Comparison of ENCODE assay signal across 15 cellular contexts in the genomic region with DNA sequence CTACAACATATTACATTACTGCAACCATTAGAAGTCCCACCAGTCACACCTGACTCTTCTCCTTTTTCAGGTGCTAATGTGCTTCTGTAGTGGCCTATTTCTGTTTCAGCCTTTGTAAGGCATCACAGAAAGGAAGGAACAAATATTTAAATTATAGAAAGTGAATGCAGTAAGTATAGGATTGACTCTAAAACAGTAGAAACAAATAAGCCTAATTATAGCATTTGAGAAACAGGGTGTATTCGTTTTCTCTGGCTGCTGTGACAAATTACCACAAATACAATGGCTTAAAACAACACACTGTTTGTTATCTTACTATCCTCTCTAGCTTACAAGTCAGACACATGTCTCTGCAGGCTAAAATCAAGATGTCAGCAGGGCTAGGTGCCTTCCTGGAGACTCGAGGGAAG.
DNase-seq lines count a peak whose midpoint lies in the region; ATAC-seq, FAIRE-seq and TF ChIP-seq lines count a peak whose summit lies in the region.
"Had no signal": no experiment of that assay in that cellular context is flagged by ENCODE, and none has a peak within 500 bp of the region (broad histone marks: within the 10 kb centered on the region; RNA-seq: fewer than 3 reads in every experiment).

No MANE protein-coding gene starts in this region.

- H3K9me3 Mint-ChIP-seq in natural killer cell, result peaks cover 2% of the 10 kb centered on the region in 2 donors

- TF ChIP-seq CTCF in natural killer cell (IDR thresholded peaks at IDR 0.05), result no peak
- TF ChIP-seq CTCF in RWPE1 (conservative IDR thresholded peaks at IDR 0.05; ENCODE audit: low read depth), result no peak

- H3K4me1 Mint-ChIP-seq in natural killer cell, result peaks cover 73 to 80% of the 10 kb centered on the region in 2 donors

- no peaks in the 10 kb centered on the region for H3K27me3 Mint-ChIP-seq in natural killer cell (ENCODE audit: low read depth in 2 of 2)

- no peak overlapping the region for H3K4me3 Mint-ChIP-seq in natural killer cell

- peak; percentile 4 for DNase-seq in NCI-H2227 treated with DMSO at 0.1 percent for 48 hours (lab: John Stamatoyannopoulos, UW)
- no peak for DNase-seq in natural killer cell
- DNase-seq in globus pallidus (ENCODE audit: low spot score), result no peak
- DNase-seq in GM19239 (ENCODE audit: insufficient read length, low spot score), result no peak
- no peak for DNase-seq in RWPE1 (ENCODE audit: low spot score)
- DNase-seq: activated T-cell treated with anti-CD3 and anti-CD28 coated beads for 4 hours, brain microvascular endothelial cell, left lung, NCI-H526 had no signal

- intact Hi-C loops in natural killer cell (cut with micrococcal nuclease), result no loop called here

- H3K36me3 Mint-ChIP-seq in natural killer cell, result peaks cover 7% of the 10 kb centered on the region

- no peak for FAIRE-seq in GM19239 (lab: Jason Lieb, UNC)

- peak; percentile 62 for ATAC-seq in GM18868 (IDR thresholded peaks at IDR 0.05; ENCODE audit: unreplicated experiment)
- ATAC-seq in HG02642 (IDR thresholded peaks at IDR 0.05; ENCODE audit: poor library complexity, unreplicated experiment), result peak; percentile 56
- no peak for ATAC-seq in natural killer cell
- ATAC-seq in GM18505 (IDR thresholded peaks at IDR 0.05; ENCODE audit: unreplicated experiment), result no peak
- ATAC-seq: left lung had no signal

- H3K27ac Mint-ChIP-seq in natural killer cell, result peak overlapping the region; percentile 12 to 79

- no peak for TF ChIP-seq POLR2A in GM18505 (IDR thresholded peaks at IDR 0.05; ENCODE audit: borderline replicate concordance, extremely low read depth, insufficient read depth, insufficient read length)

- CTCF ChIA-PET in RWPE1 (lab: Yijun Ruan, JAX), result interaction anchor here (1.1 kb wide), 2 partner anchors 43 to 45 kb away, joined by 3 to 7 read pairs; no protein-coding TSS in a partner anchor

- no peak overlapping the region for H3K27ac ChIP-seq in RWPE1
- H3K27ac ChIP-seq: brain microvascular endothelial cell, KMS-11, parathyroid adenoma, thoracic aorta had no signal

- POLR2A ChIA-PET in RWPE1 (lab: Yijun Ruan, JAX; ENCODE audit: low non-redundant PET), result no interaction called here

Comparison
In these comparisons a context has a peak if more than half of its experiments do, and no peak if none do; other contexts are left out.
1. ATAC-seq: peak in GM18868 (single experiment) and HG02642 (single experiment); none in natural killer cell (0 of 3) and GM18505 (single experiment).